23 cellular contexts compared by ENCODE assay signal in genomic region chr1:29629401-29629800, GRCh38.
"Had no signal": no experiment of that assay in that cellular context is flagged by ENCODE, and none has a peak within 500 bp of the region (broad histone marks: within the 10 kb centered on the region; RNA-seq: fewer than 3 reads in every experiment).

No MANE protein-coding gene starts in this region.

- H3K27ac ChIP-seq: parathyroid adenoma, prostate gland, right atrium auricular region, thyroid gland had no signal

- H3K4me1 Mint-ChIP-seq: immature natural killer cell; memory B cell; natural killer cell; stimulated activated naive CD8-positive, alpha-beta T cell treated with anti-CD3 and anti-CD28 coated beads, Interleukin-15, amount 100 ng/mL, for 72 hours had no signal

- H3K27me3 ChIP-seq: right atrium auricular region, thyroid gland had no signal

- H3K9ac ChIP-seq: parathyroid adenoma had no signal

- H3K36me3 ChIP-seq: prostate gland, right atrium auricular region, thyroid gland had no signal

- ATAC-seq: left lobe of liver; natural killer cell; sciatic nerve; stimulated activated naive CD8-positive, alpha-beta T cell treated with anti-CD3 and anti-CD28 coated beads, Interleukin-15, amount 100 ng/mL, for 72 hours had no signal

- H2AFZ ChIP-seq: parathyroid adenoma had no signal

- H3K27ac Mint-ChIP-seq: dendritic cell treated with granulocyte-macrophage colony-stimulating factor and Interleukin-4, amounts not matched to agents 40 ng/mL and 50 ng/mL, for 4 days; immature natural killer cell; memory B cell; natural killer cell had no signal

- H3K4me3 Mint-ChIP-seq: dendritic cell treated with granulocyte-macrophage colony-stimulating factor and Interleukin-4, amounts not matched to agents 40 ng/mL and 50 ng/mL, for 4 days; immature natural killer cell; memory B cell; natural killer cell; stimulated activated naive CD8-positive, alpha-beta T cell treated with anti-CD3 and anti-CD28 coated beads, Interleukin-15, amount 100 ng/mL, for 72 hours had no signal

- H3K9me3 Mint-ChIP-seq: dendritic cell treated with granulocyte-macrophage colony-stimulating factor and Interleukin-4, amounts not matched to agents 40 ng/mL and 50 ng/mL, for 4 days; natural killer cell; stimulated activated naive CD8-positive, alpha-beta T cell treated with anti-CD3 and anti-CD28 coated beads, Interleukin-15, amount 100 ng/mL, for 72 hours had no signal

- H3K9me3 ChIP-seq: prostate gland, thyroid gland had no signal

- H3K27me3 Mint-ChIP-seq: dendritic cell treated with granulocyte-macrophage colony-stimulating factor and Interleukin-4, amounts not matched to agents 40 ng/mL and 50 ng/mL, for 4 days had no signal

- H3K4me3 ChIP-seq: lung, prostate gland, right atrium auricular region, smooth muscle cell, thyroid gland had no signal

- H3K4me1 ChIP-seq: parathyroid adenoma, prostate gland, right atrium auricular region, thyroid gland had no signal

- DNase-seq: effector memory CD4-positive, alpha-beta T cell; erythroblast; hypothalamus; immature natural killer cell; natural killer cell; occipital lobe; stimulated activated CD4-positive, alpha-beta T cell treated with anti-CD3 and anti-CD28 coated beads, Interleukin-12 subunit alpha, Interleukin-12 subunit beta, amount 100 ng/mL, for 4 hours; stimulated activated CD4-positive, alpha-beta T cell treated with anti-CD3 and anti-CD28 coated beads, Interleukin-1b, Interleukin-23, amount 100 ng/mL, for 48 hours; stimulated activated CD4-positive, alpha-beta T cell treated with anti-CD3 and anti-CD28 coated beads, Interleukin-4, amount 100 ng/mL, for 1 hour; stimulated activated CD8-positive, alpha-beta memory T cell treated with anti-CD3 and anti-CD28 coated beads, Interleukin-4, amount 100 ng/mL, for 48 hours; stimulated activated naive CD4-positive, alpha-beta T cell; stimulated activated naive CD8-positive, alpha-beta T cell treated with anti-CD3 and anti-CD28 coated beads, Interleukin-15, amount 100 ng/mL, for 72 hours; thyroid gland; trophoblast cell had no signal

- H3K36me3 Mint-ChIP-seq: memory B cell, natural killer cell had no signal

- H3K79me2 ChIP-seq: parathyroid adenoma had no signal

- H3K4me2 ChIP-seq: smooth muscle cell had no signal
